Comparison of ENCODE assay signal across 18 cellular contexts in genomic region chr7:7136857-7137309, GRCh38. TPM values are rescaled to one million over a fixed set of nuclear protein-coding genes. Genes with fewer than 3 reads are reported as not detected.
DNase-seq lines count a peak whose midpoint lies in the region; ATAC-seq, FAIRE-seq and TF ChIP-seq lines count a peak whose summit lies in the region.
"Had no signal": no experiment of that assay in that cellular context is flagged by ENCODE, and none has a peak within 500 bp of the region (broad histone marks: within the 10 kb centered on the region; RNA-seq: fewer than 3 reads in every experiment).

No MANE protein-coding gene starts in this region.

- no peaks in the 10 kb centered on the region for H4K20me1 ChIP-seq in K562 (replicated peaks; ENCODE audit: control insufficient read depth, insufficient read depth, low read length)
- H4K20me1 ChIP-seq in HepG2 (ENCODE audit: insufficient read depth, low read length), result no peaks in the 10 kb centered on the region

- no peak for ATAC-seq in K562
- ATAC-seq in HepG2, result no peak
- ATAC-seq in upper lobe of left lung (ENCODE audit: low FRiP score in 2 of 2), result no peak
- ATAC-seq in GM21381 (IDR thresholded peaks at IDR 0.05; ENCODE audit: unreplicated experiment), result no peak

- DNase-seq in left ventricle myocardium inferior (no peak), cardiac septum (ENCODE audit: low spot score) (no peak), K562 (ENCODE audit: extremely low read depth in 1 of 4, low spot score in 3 of 4) (no peak), HepG2 (ENCODE audit: low spot score) (peak; percentile 34), upper lobe of left lung (no peak), NCI-H526 treated with DMSO at 0.1 percent for 48 hours (lab: John Stamatoyannopoulos, UW) (no peak), 8988T (no peak)
- DNase-seq: activated CD4-positive, CD25-positive, alpha-beta regulatory T cell treated with anti-CD3 and anti-CD28 coated beads, Interleukin-2, amount 50 U/mL, for 72 hours; activated T-cell treated with anti-CD3 and anti-CD28 coated beads, Interleukin-2, amount 50 U/mL, for 24 hours; amniotic stem cell; foreskin fibroblast; H7; NCI-H1694 treated with DMSO at 0.1 percent for 48 hours; NCI-H2227 treated with DMSO at 0.1 percent for 48 hours; occipital lobe; SHP77; substantia nigra had no signal

- CTCF ChIA-PET in K562 (lab: Yijun Ruan, JAX; ENCODE audit: low intra/inter-chr PET ratio), result no interaction called here
- CTCF ChIA-PET in HepG2 (lab: Yijun Ruan, JAX; ENCODE audit: low intra/inter-chr PET ratio, low total read pairs), result no interaction called here

- H3K9me1 ChIP-seq in K562 (ENCODE audit: control insufficient read depth, insufficient read depth, low read length), result no peaks in the 10 kb centered on the region

- H3K9me3 ChIP-seq in left ventricle myocardium inferior (replicated peaks) (peaks cover 10% of the 10 kb centered on the region), K562 (replicated peaks; ENCODE audit: control insufficient read depth, insufficient read depth, low read depth, low read length) (peaks cover 14% of the 10 kb centered on the region; the same call in 1 of the 2 replicates), HepG2 (ENCODE audit: low read length) (no peaks in the 10 kb centered on the region), upper lobe of left lung (no peaks in the 10 kb centered on the region)

- 30% methylated on average over 2 of the region's 2 CpGs for WGBS in K562 (ENCODE audit: insufficient coverage, low coverage, missing lambda C conversion rate)
- WGBS in HepG2 (ENCODE audit: low lambda C conversion rate), result 23% methylated on average over 2 of the region's 2 CpGs
- WGBS in upper lobe of left lung, 2 donors, result 62% methylated on average over 2 of the region's 2 CpGs

- no peak; a peak in 1 of 4 replicates for TF ChIP-seq RAD21 in K562 (CRISPR knock-in tag; conservative IDR thresholded peaks at IDR 0.05 in 1 of 2, IDR thresholded peaks at IDR 0.05 in 1 of 2)
- TF ChIP-seq RAD21 in HepG2 (CRISPR knock-in tag; IDR thresholded peaks at IDR 0.05), result no peak

- POLR2A ChIA-PET in K562 (lab: Yijun Ruan, JAX), result no interaction called here
- POLR2A ChIA-PET in HepG2 (lab: Yijun Ruan, JAX), result interaction anchor here (1.1 kb wide), 1 partner anchor 559 kb away, joined by 3 read pairs; no protein-coding TSS in a partner anchor

- TF ChIP-seq EP300 in K562 (IDR thresholded peaks at IDR 0.05; ENCODE audit: low read length) (no peak), HepG2 (IDR thresholded peaks at IDR 0.05; ENCODE audit: low read depth in 2 of 2, low read length in 2 of 2) (peak in 1 of 2 experiments; percentile 66; a peak in 2 of 4 replicates), HepG2 (CRISPR knock-in tag; IDR thresholded peaks at IDR 0.05; ENCODE audit: borderline replicate concordance) (no peak), upper lobe of left lung (IDR thresholded peaks at IDR 0.05) (no peak)

- no peak overlapping the region for H3K4me2 ChIP-seq in K562 (ENCODE audit: insufficient read depth, low read length)
- H3K4me2 ChIP-seq in HepG2 (ENCODE audit: low read depth, low read length), result peak overlapping the region; percentile 36

- H3K36me3 ChIP-seq in left ventricle myocardium inferior (no peaks in the 10 kb centered on the region), K562 (ENCODE audit: control insufficient read depth, insufficient read depth, low read length) (no peaks in the 10 kb centered on the region), HepG2 (replicated peaks in 1 of 2; ENCODE audit: control insufficient read depth in 1 of 2, insufficient read depth in 2 of 2, low read length in 2 of 2) (no peaks in the 10 kb centered on the region), upper lobe of left lung (no peaks in the 10 kb centered on the region)

- H3K27me3 ChIP-seq in left ventricle myocardium inferior (ENCODE audit: low read depth) (no peaks in the 10 kb centered on the region), K562 (ENCODE audit: control insufficient read depth in 2 of 2, insufficient read depth in 2 of 2, low read length in 2 of 2) (no peaks in the 10 kb centered on the region), HepG2 (ENCODE audit: control insufficient read depth in 1 of 2, insufficient read depth in 2 of 2, low read length in 2 of 2) (no peaks in the 10 kb centered on the region), upper lobe of left lung (no peaks in the 10 kb centered on the region)

- TF ChIP-seq POLR2A in K562 (conservative IDR thresholded peaks at IDR 0.05) (no peak), HepG2 (IDR thresholded peaks at IDR 0.05; ENCODE audit: insufficient read depth in 1 of 2, low read depth in 2 of 2, low read length in 2 of 2) (no peak), upper lobe of left lung (IDR thresholded peaks at IDR 0.05) (no peak)

- TF ChIP-seq CTCF in left ventricle myocardium inferior (IDR thresholded peaks at IDR 0.05; ENCODE audit: borderline replicate concordance), result no peak
- TF ChIP-seq CTCF in K562 (IDR thresholded peaks at IDR 0.05 in 2 of 3, conservative IDR thresholded peaks at IDR 0.05 in 1 of 3; ENCODE audit: insufficient read depth in 2 of 3, low read depth in 1 of 3, low read length in 3 of 3), result no peak
- TF ChIP-seq CTCF in HepG2 (CRISPR knock-in tag; IDR thresholded peaks at IDR 0.05), result no peak
- TF ChIP-seq CTCF in upper lobe of left lung (IDR thresholded peaks at IDR 0.05), result no peak

- H3K27ac ChIP-seq in left ventricle myocardium inferior (replicated peaks) (peak overlapping the region; percentile 67), K562 (ENCODE audit: extremely low read depth, low read depth, low read length) (no peak overlapping the region), HepG2 (ENCODE audit: extremely low read length, insufficient read depth, low read length) (peak overlapping the region; percentile 27), upper lobe of left lung (peak overlapping the region in 3 of 4 donors; percentile 15 to 81 (median 71))

- FAIRE-seq in K562 (lab: Jason Lieb, UNC) (no peak), HepG2 (lab: Jason Lieb, UNC) (no peak)

- H3K79me2 ChIP-seq in K562 (ENCODE audit: control insufficient read depth, insufficient read depth, low read length) (no peaks in the 10 kb centered on the region), HepG2 (ENCODE audit: insufficient read depth, low read length) (no peaks in the 10 kb centered on the region)

- BruUV-seq in K562 (replicated peaks; lab: Mats Ljungman, UMichigan) (no TSS peak), HepG2 (replicated peaks; lab: Mats Ljungman, UMichigan) (no TSS peak)

- H2AFZ ChIP-seq in K562 (ENCODE audit: low read depth, low read length) (no peak overlapping the region), HepG2 (ENCODE audit: low read length) (no peak overlapping the region)

- H3K4me1 ChIP-seq in left ventricle myocardium inferior, result peaks cover 8% of the 10 kb centered on the region
- H3K4me1 ChIP-seq in K562 (replicated peaks in 1 of 2; ENCODE audit: control insufficient read depth in 2 of 2, insufficient read depth in 2 of 2, low read length in 2 of 2), result peaks cover 0 to 7% of the 10 kb centered on the region in 2 experiments; a peak in 2 of 5 replicates
- H3K4me1 ChIP-seq in HepG2 (ENCODE audit: insufficient read depth, low read length), result peaks cover 51% of the 10 kb centered on the region
- H3K4me1 ChIP-seq in upper lobe of left lung, result peaks cover 0 to 13% (median 8%) of the 10 kb centered on the region in 4 donors

- in situ Hi-C loops in K562 (cut with MboI) (no loop called here), HepG2 (cut with HindIII; ENCODE audit: extremely low pct_ligation_motif_present, low pct_unique_long_range_greater_than_20kb) (no loop called here)

- H3K4me3 ChIP-seq in left ventricle myocardium inferior (no peak overlapping the region), K562 (no peak overlapping the region), HepG2 (replicated peaks in 1 of 3; ENCODE audit: insufficient read depth in 1 of 3, low read depth in 2 of 3, low read length in 3 of 3) (no peak overlapping the region), upper lobe of left lung (no peak overlapping the region)

- intact Hi-C loops in left ventricle myocardium inferior (cut with micrococcal nuclease), result no loop called here
- intact Hi-C loops in cardiac septum (cut with DNase I), result no loop called here
- intact Hi-C loops in K562 (cut with micrococcal nuclease), result no loop called here
- intact Hi-C loops in HepG2 (cut with micrococcal nuclease; ENCODE audit: unreplicated experiment), result no loop called here

- no peak overlapping the region for H3K9ac ChIP-seq in K562 (ENCODE audit: insufficient read depth in 1 of 2, low read depth in 2 of 2, low read length in 2 of 2)
- no peak overlapping the region for H3K9ac ChIP-seq in HepG2 (ENCODE audit: insufficient read depth, low read depth, low read length)

RNA-seq across cellular contexts. Expression of gene C1GALT1, which starts 45.5 kb away (rescaled TPM):
- total RNA-seq in left ventricle myocardium inferior, result 19.4 TPM
- 20.6 TPM for total RNA-seq in cardiac septum
- 25.1 and 117 TPM in 2 replicates for total RNA-seq in K562 (2011; cell fraction: chromatin; rRNA removed; ENCODE audit: low replicate concordance)
- total RNA-seq in K562 (2011; cell fraction: nucleolus; rRNA removed), result 12.7 and 14.6 TPM in 2 replicates
- total RNA-seq in K562 (2011; cell fraction: nucleoplasm; rRNA removed), result 37.6 and 62.7 TPM in 2 replicates
- total RNA-seq in K562 (2014; rRNA removed), result 15.2 and 22.7 TPM in 2 replicates
- total RNA-seq in K562 (2014; rRNA removed; fragmentation: Illumina TruSeq; extraction: Trizol), result 33.2 and 37.5 TPM in 2 replicates
- 23.3 and 24.1 TPM in 2 replicates for total RNA-seq in K562 (2015; rRNA removed; fragmentation: Illumina TruSeq; extraction: Trizol)
- 25.3 and 27.8 TPM in 2 replicates for total RNA-seq in K562 (2021)
- 23.7 and 30.8 TPM in 2 replicates for polyA plus RNA-seq in K562 (2011; rRNA removed)
- polyA plus RNA-seq in K562 (2011; cell fraction: cytosol; rRNA removed), result 7.8 and 8.4 TPM in 2 replicates
- polyA plus RNA-seq in K562 (2011; cell fraction: nucleus; rRNA removed), result 8.5 and 12.2 TPM in 2 replicates
- polyA plus RNA-seq in K562 (2012), result 10.7 and 11.1 TPM in 2 replicates
- polyA plus RNA-seq in K562 (2014; fragmentation: Illumina TruSeq; extraction: Trizol), result 16.1 and 25.2 TPM in 2 replicates
- 1 to 10 TPM; 5.0 to 6.4 TPM for polyA plus RNA-seq in K562 (2014; fragmentation: Nextera tagmentation; extraction: Ambion mirVana)
- 17.3 and 21.0 TPM in 2 replicates for polyA plus RNA-seq in K562 (2014; rRNA removed)
- 35.5 and 54.5 TPM in 2 replicates for polyA minus RNA-seq in K562 (2011; rRNA and poly(A)+ RNA removed)
- polyA minus RNA-seq in K562 (2011; cell fraction: cytosol; rRNA and poly(A)+ RNA removed), result 8.3 and 9.4 TPM in 2 replicates
- 19.1 and 29.2 TPM in 2 replicates for polyA minus RNA-seq in K562 (2011; cell fraction: nucleus; rRNA and poly(A)+ RNA removed)
- total RNA-seq in HepG2 (2016; rRNA removed; fragmentation: Illumina TruSeq; extraction: Trizol), result 65.9 and 68.2 TPM in 2 replicates
- 19.8 and 25.6 TPM in 2 replicates for total RNA-seq in HepG2 (2016; cell fraction: cytosol; rRNA removed; fragmentation: Illumina TruSeq; extraction: Trizol; ENCODE audit: low read depth)
- 62.9 and 64.3 TPM in 2 replicates for total RNA-seq in HepG2 (2016; cell fraction: insoluble cytoplasmic fraction; rRNA removed; fragmentation: Illumina TruSeq; extraction: Trizol)
- total RNA-seq in HepG2 (2016; cell fraction: membrane; rRNA removed; fragmentation: Illumina TruSeq; extraction: Trizol), result 52.3 and 53.0 TPM in 2 replicates
- total RNA-seq in HepG2 (2016; cell fraction: nucleus; rRNA removed; fragmentation: Illumina TruSeq; extraction: Trizol), result 69.0 and 75.5 TPM in 2 replicates
- 38.4 and 57.1 TPM in 2 replicates for polyA plus RNA-seq in HepG2 (2011; rRNA removed)
- polyA plus RNA-seq in HepG2 (2011; cell fraction: cytosol; rRNA removed), result 20.6 and 24.8 TPM in 2 replicates
- polyA plus RNA-seq in HepG2 (2011; cell fraction: nucleus; rRNA removed), result 23.4 and 24.2 TPM in 2 replicates
- 55.8 and 60.8 TPM in 2 replicates for polyA plus RNA-seq in HepG2 (2012)
- 8.4 and 10.0 TPM in 2 replicates for polyA plus RNA-seq in HepG2 (2016; cell fraction: cytosol; fragmentation: Illumina TruSeq; extraction: Trizol; ENCODE audit: low read depth)
- polyA plus RNA-seq in HepG2 (2016; cell fraction: insoluble cytoplasmic fraction; fragmentation: Illumina TruSeq; extraction: Trizol; ENCODE audit: low read depth), result 47.9 and 50.9 TPM in 2 replicates
- 20.8 and 22.4 TPM in 2 replicates for polyA plus RNA-seq in HepG2 (2016; cell fraction: membrane; fragmentation: Illumina TruSeq; extraction: Trizol; ENCODE audit: low read depth)
- 84.6 and 86.9 TPM in 2 replicates for polyA plus RNA-seq in HepG2 (2016; cell fraction: nucleus; fragmentation: Illumina TruSeq; extraction: Trizol; ENCODE audit: insufficient read depth, low read depth)
- 3.2 and 24.2 TPM in 2 replicates for polyA minus RNA-seq in HepG2 (2011; rRNA and poly(A)+ RNA removed; ENCODE audit: low replicate concordance)
- polyA minus RNA-seq in HepG2 (2011; cell fraction: cytosol; rRNA and poly(A)+ RNA removed), result 58.8 and 63.4 TPM in 2 replicates
- 176 and 229 TPM in 2 replicates for polyA minus RNA-seq in HepG2 (2011; cell fraction: nucleus; rRNA and poly(A)+ RNA removed)
- total RNA-seq in upper lobe of left lung, result 10 to 100 TPM; 11.5 to 75.9 (median 34.7) TPM
